ENCODE assay signal across 8 cellular contexts in genomic region chr13:44142540-44142867, GRCh38.
DNase-seq lines count a peak whose midpoint lies in the region; ATAC-seq, FAIRE-seq and TF ChIP-seq lines count a peak whose summit lies in the region.

No MANE protein-coding gene starts in this region.

- peak overlapping the region; percentile 98 for H3K27ac ChIP-seq in 22Rv1
- peak overlapping the region; percentile 72 for H3K27ac ChIP-seq in mesenchymal stem cell (ENCODE audit: low read length, poor library complexity, severe bottlenecking)
- peak overlapping the region in 1 of 2 donors; percentile 66 for H3K27ac ChIP-seq in aorta (ENCODE audit: low read depth in 1 of 2, low read length in 2 of 2)

- no peak for DNase-seq in bronchial epithelial cell (ENCODE audit: low read depth)
- DNase-seq in mesenchymal stem cell, result no peak
- no peak for DNase-seq in aorta
- no peak for DNase-seq in NCI-H226

- H3K4me3 Mint-ChIP-seq in IgD-negative memory B cell, result peak overlapping the region; percentile 87 to 96 (median 93)

- no peak overlapping the region for H2AFZ ChIP-seq in mesenchymal stem cell (ENCODE audit: low read depth, low read length)

- peak overlapping the region in 1 of 2 experiments; percentile 14 for H2BK12ac ChIP-seq in mesenchymal stem cell (ENCODE audit: low read length in 2 of 2)

- TF ChIP-seq CTCF in 22Rv1 (IDR thresholded peaks at IDR 0.05), result no peak
- TF ChIP-seq CTCF in bronchial epithelial cell (IDR thresholded peaks at IDR 0.05; ENCODE audit: insufficient read depth, low read length, severe bottlenecking), result no peak

- no peak overlapping the region for H3K23ac ChIP-seq in mesenchymal stem cell (ENCODE audit: low read length in 2 of 2)

- H3K79me1 ChIP-seq in mesenchymal stem cell (replicated peaks; ENCODE audit: low read length, poor library complexity, severe bottlenecking), result no peaks in the 10 kb centered on the region

- H3K4me1 ChIP-seq in mesenchymal stem cell (ENCODE audit: control insufficient read depth, insufficient read depth, low read depth, low read length) (peaks cover 6% of the 10 kb centered on the region), aorta (ENCODE audit: control insufficient read depth in 1 of 2, insufficient read depth in 2 of 2, low read length in 2 of 2) (no peaks in the 10 kb centered on the region)

- H2BK15ac ChIP-seq in mesenchymal stem cell (ENCODE audit: low read depth, poor library complexity, severe bottlenecking), result no peak overlapping the region

- no peak for FAIRE-seq in bronchial epithelial cell (lab: Jason Lieb, UNC)

- ATAC-seq in aorta (ENCODE audit: low FRiP score) (peak; percentile 20), GM18870 (IDR thresholded peaks at IDR 0.05; ENCODE audit: unreplicated experiment) (no peak), HG03095 (IDR thresholded peaks at IDR 0.05; ENCODE audit: unreplicated experiment) (no peak)

- intact Hi-C loops in aorta (cut with DNase I), result loop anchor here in 1 of 2 donors (5.0 kb wide), 1 partner anchor 295 kb away; no protein-coding TSS in a partner anchor

- no peak overlapping the region for H4K91ac ChIP-seq in mesenchymal stem cell (ENCODE audit: low read length)

- H3K36me3 ChIP-seq in bronchial epithelial cell (ENCODE audit: control insufficient read depth, insufficient read depth, low read length) (no peaks in the 10 kb centered on the region), mesenchymal stem cell (ENCODE audit: control insufficient read depth in 1 of 2, insufficient read depth in 2 of 2, low read depth in 1 of 2, low read length in 2 of 2) (no peaks in the 10 kb centered on the region), aorta (ENCODE audit: control insufficient read depth in 1 of 2, insufficient read depth in 2 of 2, low read length in 1 of 2) (no peaks in the 10 kb centered on the region)

- H3K27me3 ChIP-seq in bronchial epithelial cell (ENCODE audit: control insufficient read depth, insufficient read depth, low read length), result no peaks in the 10 kb centered on the region
- H3K27me3 ChIP-seq in mesenchymal stem cell (ENCODE audit: control insufficient read depth in 1 of 2, insufficient read depth in 1 of 2, low read length in 2 of 2), result no peaks in the 10 kb centered on the region
- no peaks in the 10 kb centered on the region for H3K27me3 ChIP-seq in aorta (ENCODE audit: control insufficient read depth in 1 of 2, insufficient read depth in 2 of 2, low read length in 1 of 2)

- peak overlapping the region; percentile 66 for H4K8ac ChIP-seq in mesenchymal stem cell (ENCODE audit: low read length)

- peak overlapping the region; percentile 62 for H3K4me2 ChIP-seq in mesenchymal stem cell (ENCODE audit: low read length, poor library complexity, severe bottlenecking)

- H3K14ac ChIP-seq in mesenchymal stem cell (ENCODE audit: low read length in 2 of 2), result no peak overlapping the region

- H3K27me3 Mint-ChIP-seq in IgD-negative memory B cell, result peaks cover 5% of the 10 kb centered on the region

- peak overlapping the region; percentile 94 for H3K9ac ChIP-seq in mesenchymal stem cell (ENCODE audit: low read length)

- WGBS in mesenchymal stem cell, result 13% methylated on average over 7 of the region's 7 CpGs
- 2 to 4% methylated on average over 7 of the region's 7 CpGs for WGBS in aorta, 2 donors

- H3K9me3 ChIP-seq in mesenchymal stem cell (ENCODE audit: control insufficient read depth, low read length) (no peaks in the 10 kb centered on the region), aorta (ENCODE audit: control insufficient read depth, low read length) (no peaks in the 10 kb centered on the region)

- peaks cover 0 to 5% (median 2%) of the 10 kb centered on the region in 3 donors for H3K9me3 Mint-ChIP-seq in IgD-negative memory B cell

- peak overlapping the region in 1 of 2 experiments; percentile 37 for H3K4ac ChIP-seq in mesenchymal stem cell (ENCODE audit: low read depth in 1 of 2, low read length in 2 of 2)

- peak overlapping the region; percentile 52 for H2BK5ac ChIP-seq in mesenchymal stem cell (ENCODE audit: low read depth, low read length, poor library complexity, severe bottlenecking)

- peaks cover 6 to 24% (median 15%) of the 10 kb centered on the region in 3 donors for H3K4me1 Mint-ChIP-seq in IgD-negative memory B cell

- H3K4me3 ChIP-seq in bronchial epithelial cell (ENCODE audit: low read depth, low read length), result peak overlapping the region; percentile 59
- H3K4me3 ChIP-seq in mesenchymal stem cell (ENCODE audit: insufficient read depth in 1 of 2, low read depth in 1 of 2, low read length in 2 of 2), result peak overlapping the region in 1 of 2 experiments; percentile 79
- peak overlapping the region; percentile 56 to 78 for H3K4me3 ChIP-seq in aorta (ENCODE audit: low read length in 2 of 2)

- H3K27ac Mint-ChIP-seq in IgD-negative memory B cell, result peak overlapping the region in 2 of 3 donors; percentile 28 to 88

- no peak overlapping the region for H2AK5ac ChIP-seq in mesenchymal stem cell (ENCODE audit: low read length, severe bottlenecking)

- H3K18ac ChIP-seq in mesenchymal stem cell (ENCODE audit: low read depth in 1 of 2, low read length in 2 of 2), result peak overlapping the region in 1 of 2 experiments; percentile 68

- H2BK120ac ChIP-seq in mesenchymal stem cell (ENCODE audit: low read depth, low read length), result no peak overlapping the region

- no peaks in the 10 kb centered on the region for H3K36me3 Mint-ChIP-seq in IgD-negative memory B cell
